Comparison of ENCODE assay signal across 1 cellular context in the genomic region with DNA sequence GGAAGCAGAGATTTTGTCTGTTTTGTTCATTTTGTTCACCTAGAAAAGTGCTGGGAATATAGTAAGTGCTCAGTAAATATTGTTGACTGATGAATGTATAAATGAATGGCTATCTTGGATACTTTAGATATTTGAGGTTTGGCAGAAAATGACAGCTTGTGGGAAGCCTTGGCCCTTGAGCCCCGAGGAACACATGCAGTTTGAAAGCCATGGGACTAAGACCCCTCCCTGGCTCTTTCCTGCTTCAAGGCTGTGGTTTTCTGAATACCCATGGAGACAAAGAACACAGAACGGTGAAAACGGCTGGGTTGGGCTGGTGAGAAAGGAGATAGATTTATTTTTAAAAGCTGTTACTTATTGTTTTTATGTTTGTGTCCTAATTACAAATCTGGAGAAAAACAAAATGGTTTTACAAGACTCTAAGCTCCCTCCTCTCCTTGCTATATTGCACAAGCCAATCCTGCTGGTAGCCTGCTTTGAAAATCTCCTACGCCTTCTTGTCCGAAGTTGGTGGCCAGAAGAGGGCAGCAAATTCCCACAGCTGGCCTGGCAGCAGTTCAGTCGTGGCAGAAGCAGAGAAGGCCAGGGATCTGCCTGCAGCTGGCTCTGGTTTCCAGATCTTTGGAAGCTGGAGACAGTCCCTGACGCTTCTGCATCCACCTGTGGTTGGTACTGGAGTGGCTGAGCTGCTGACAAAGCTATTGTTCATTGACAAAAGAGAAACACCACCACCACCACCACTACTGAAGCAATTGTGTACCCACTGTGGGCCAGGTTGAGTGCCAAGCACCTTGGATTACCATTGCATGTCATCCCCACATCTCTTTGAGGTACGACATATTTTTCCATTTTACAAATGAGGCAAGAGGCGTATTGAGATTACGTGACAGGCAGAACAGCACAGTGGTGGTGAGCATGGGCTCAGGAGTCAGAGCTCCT.
TF ChIP-seq lines count a peak whose summit lies in the region.

No MANE protein-coding gene starts in this region.

TF ChIP-seq in IMR-90, 13 proteins besides CTCF, POLR2A, EP300 and RAD21:
- no peak for TF ChIP-seq CHD1 (IDR thresholded peaks at IDR 0.05; ENCODE audit: low read depth, low read length)
- TF ChIP-seq, protein P1, sequence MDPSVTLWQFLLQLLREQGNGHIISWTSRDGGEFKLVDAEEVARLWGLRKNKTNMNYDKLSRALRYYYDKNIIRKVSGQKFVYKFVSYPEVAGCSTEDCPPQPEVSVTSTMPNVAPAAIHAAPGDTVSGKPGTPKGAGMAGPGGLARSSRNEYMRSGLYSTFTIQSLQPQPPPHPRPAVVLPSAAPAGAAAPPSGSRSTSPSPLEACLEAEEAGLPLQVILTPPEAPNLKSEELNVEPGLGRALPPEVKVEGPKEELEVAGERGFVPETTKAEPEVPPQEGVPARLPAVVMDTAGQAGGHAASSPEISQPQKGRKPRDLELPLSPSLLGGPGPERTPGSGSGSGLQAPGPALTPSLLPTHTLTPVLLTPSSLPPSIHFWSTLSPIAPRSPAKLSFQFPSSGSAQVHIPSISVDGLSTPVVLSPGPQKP (IDR thresholded peaks at IDR 0.05; ENCODE audit: borderline replicate concordance, low read depth, low read length): no peak
- peak; percentile 91 for TF ChIP-seq CEBPB (IDR thresholded peaks at IDR 0.05; ENCODE audit: low read depth, low read length)
- TF ChIP-seq SMC3 (IDR thresholded peaks at IDR 0.05; ENCODE audit: low read depth, low read length): peak; percentile 92
